In genomic region chr10:67837519-67838314, GRCh38 we compare ENCODE assay signal across 8 cellular contexts. TPM values are rescaled to one million over a fixed set of nuclear protein-coding genes. Genes with fewer than 3 reads are reported as not detected.
A peak's percentile ranks its signal among the peaks of the same experiment; 100 is the strongest.
DNase-seq lines count a peak whose midpoint lies in the region; ATAC-seq lines count a peak whose summit lies in the region.

Gene DNAJC12, minus strand, starts transcription at chr10:67838188. Its CDS starts 177 bp downstream, at chr10:67838011.

- peaks cover 9% of the 10 kb centered on the region for H3K9me3 Mint-ChIP-seq in activated CD4-positive, alpha-beta T cell treated with anti-CD3 and anti-CD28 coated beads, Interleukin-2, amount 10 ng/mL, durations not matched to agents 7 days and 5 days
- H3K9me3 Mint-ChIP-seq in activated naive CD8-positive, alpha-beta T cell treated with anti-CD3 and anti-CD28 coated beads, Interleukin-2, amount 10 ng/mL, durations not matched to agents 7 days and 5 days = peaks cover 10% of the 10 kb centered on the region

- H3K9me3 ChIP-seq in skeletal muscle tissue (ENCODE audit: control insufficient read depth in 3 of 3, low read length in 3 of 3) = peaks cover 0 to 3% (median 0%) of the 10 kb centered on the region in 3 donors

- H3K27ac Mint-ChIP-seq in activated CD4-positive, alpha-beta T cell treated with anti-CD3 and anti-CD28 coated beads, Interleukin-2, amount 10 ng/mL, durations not matched to agents 7 days and 5 days = peak within 1 kb of the TSS; percentile 19
- peak within 1 kb of the TSS; percentile 74 for H3K27ac Mint-ChIP-seq in activated naive CD8-positive, alpha-beta T cell treated with anti-CD3 and anti-CD28 coated beads, Interleukin-2, amount 10 ng/mL, durations not matched to agents 7 days and 5 days

- no peaks in the 10 kb centered on the region for H3K36me3 Mint-ChIP-seq in activated CD4-positive, alpha-beta T cell treated with anti-CD3 and anti-CD28 coated beads, Interleukin-2, amount 10 ng/mL, durations not matched to agents 7 days and 5 days (ENCODE audit: low read depth)
- peaks cover 6% of the 10 kb centered on the region for H3K36me3 Mint-ChIP-seq in activated naive CD8-positive, alpha-beta T cell treated with anti-CD3 and anti-CD28 coated beads, Interleukin-2, amount 10 ng/mL, durations not matched to agents 7 days and 5 days

- POLR2A ChIA-PET in activated CD4-positive, alpha-beta T cell treated with anti-CD3 and anti-CD28 coated beads, Interleukin-2, amount 10 ng/mL, durations not matched to agents 7 days and 5 days (lab: Charles Lee) = interaction anchor here (0.7 kb wide), 1 partner anchor 18 kb away, joined by 3 read pairs; no protein-coding TSS in a partner anchor
- POLR2A ChIA-PET in activated naive CD8-positive, alpha-beta T cell treated with anti-CD3 and anti-CD28 coated beads, Interleukin-2, amount 10 ng/mL, durations not matched to agents 7 days and 5 days (lab: Charles Lee) = interaction anchor here (0.7 to 2.0 kb wide), 5 partner anchors 12 to 769 kb away, joined by 3 to 5 read pairs (median 4); partner anchors contain the start of gene HNRNPH3

- no peaks in the 10 kb centered on the region for H3K27me3 ChIP-seq in skeletal muscle tissue (ENCODE audit: control insufficient read depth in 3 of 3, insufficient read depth in 3 of 3, low read length in 3 of 3)

- H3K4me3 Mint-ChIP-seq in activated CD4-positive, alpha-beta T cell treated with anti-CD3 and anti-CD28 coated beads, Interleukin-2, amount 10 ng/mL, durations not matched to agents 7 days and 5 days = peak within 1 kb of the TSS; percentile 34
- peak within 1 kb of the TSS; percentile 83 for H3K4me3 Mint-ChIP-seq in activated naive CD8-positive, alpha-beta T cell treated with anti-CD3 and anti-CD28 coated beads, Interleukin-2, amount 10 ng/mL, durations not matched to agents 7 days and 5 days

- ATAC-seq in HG02973 (IDR thresholded peaks at IDR 0.05; ENCODE audit: unreplicated experiment) = peak; percentile 58
- peak; percentile 99 for ATAC-seq in activated naive CD8-positive, alpha-beta T cell treated with anti-CD3 and anti-CD28 coated beads, Interleukin-2, amount 10 ng/mL, durations not matched to agents 7 days and 5 days (ENCODE audit: low read depth)

- H3K4me1 Mint-ChIP-seq in activated CD4-positive, alpha-beta T cell treated with anti-CD3 and anti-CD28 coated beads, Interleukin-2, amount 10 ng/mL, durations not matched to agents 7 days and 5 days = peaks cover 3% of the 10 kb centered on the region
- peaks cover 14% of the 10 kb centered on the region for H3K4me1 Mint-ChIP-seq in activated naive CD8-positive, alpha-beta T cell treated with anti-CD3 and anti-CD28 coated beads, Interleukin-2, amount 10 ng/mL, durations not matched to agents 7 days and 5 days

- H3K27me3 Mint-ChIP-seq in activated CD4-positive, alpha-beta T cell treated with anti-CD3 and anti-CD28 coated beads, Interleukin-2, amount 10 ng/mL, durations not matched to agents 7 days and 5 days = no peaks in the 10 kb centered on the region
- H3K27me3 Mint-ChIP-seq in activated naive CD8-positive, alpha-beta T cell treated with anti-CD3 and anti-CD28 coated beads, Interleukin-2, amount 10 ng/mL, durations not matched to agents 7 days and 5 days = no peaks in the 10 kb centered on the region

- peak; percentile 8 for DNase-seq in activated CD4-positive, alpha-beta T cell treated with anti-CD3 and anti-CD28 coated beads, Interleukin-2, amount 10 ng/mL, durations not matched to agents 7 days and 5 days
- DNase-seq in activated CD4-positive, alpha-beta T cell treated with anti-CD3 and anti-CD28 coated beads for 1 hour = no peak
- DNase-seq in NCI-H460 (ENCODE audit: extremely low read depth, low read depth) (peak; percentile 75), hepatic stellate cell (ENCODE audit: low spot score) (peak; percentile 55), GOT3 (lab: John Stamatoyannopoulos, UW) (no peak)
- DNase-seq in activated naive CD8-positive, alpha-beta T cell treated with anti-CD3 and anti-CD28 coated beads, Interleukin-2, amount 10 ng/mL, durations not matched to agents 7 days and 5 days = no peak

- H3K4me1 ChIP-seq in skeletal muscle tissue (ENCODE audit: control insufficient read depth in 3 of 3, insufficient read depth in 3 of 3, low read length in 3 of 3) = no peaks in the 10 kb centered on the region

- no peaks in the 10 kb centered on the region for H3K36me3 ChIP-seq in skeletal muscle tissue (ENCODE audit: control insufficient read depth in 3 of 3, insufficient read depth in 3 of 3, low read length in 3 of 3)

- CTCF ChIA-PET in activated CD4-positive, alpha-beta T cell treated with anti-CD3 and anti-CD28 coated beads, Interleukin-2, amount 10 ng/mL, durations not matched to agents 7 days and 5 days (lab: Charles Lee) = no interaction called here

- no peak within 1 kb of the TSS for H3K27ac ChIP-seq in skeletal muscle tissue (ENCODE audit: low read depth, low read length)

- peak within 1 kb of the TSS; percentile 50 to 71 (median 69) for H3K9ac ChIP-seq in skeletal muscle tissue (ENCODE audit: low read depth in 1 of 3, low read length in 3 of 3)

- H3K4me3 ChIP-seq in skeletal muscle tissue (ENCODE audit: low read length in 3 of 3) = peak within 1 kb of the TSS; percentile 64 to 83 (median 76)

RNA-seq across cellular contexts. Expression of gene DNAJC12, which starts in this region (rescaled TPM):
- 1 to 10 TPM in 1 of 2 experiments, under 1 TPM in 1; 0.79 to 1.9 TPM for total RNA-seq in activated CD4-positive, alpha-beta T cell treated with anti-CD3 and anti-CD28 coated beads, Interleukin-2, amount 10 ng/mL, durations not matched to agents 7 days and 5 days
- 45.5 and 53.7 TPM in 2 replicates for total RNA-seq in NCI-H460 (2014; rRNA removed; shearing (Covaris generic))
- polyA plus RNA-seq in NCI-H460 (2014; cell fraction: nucleus; rRNA removed) = 12.3 and 28.9 TPM in 2 replicates
- 1 to 10 TPM; 3.6 to 4.1 TPM for total RNA-seq in activated naive CD8-positive, alpha-beta T cell treated with anti-CD3 and anti-CD28 coated beads, Interleukin-2, amount 10 ng/mL, durations not matched to agents 7 days and 5 days
- 3.1 TPM for total RNA-seq in skeletal muscle tissue

Comparison
In these comparisons a context has a peak if more than half of its experiments do, and no peak if none do; other contexts are left out.
1. DNase-seq: peak in activated CD4-positive, alpha-beta T cell treated with anti-CD3 and anti-CD28 coated beads, Interleukin-2, amount 10 ng/mL, durations not matched to agents 7 days and 5 days (single experiment), NCI-H460 (single experiment) and hepatic stellate cell (single experiment); none in activated CD4-positive, alpha-beta T cell treated with anti-CD3 and anti-CD28 coated beads for 1 hour (single experiment), activated naive CD8-positive, alpha-beta T cell treated with anti-CD3 and anti-CD28 coated beads, Interleukin-2, amount 10 ng/mL, durations not matched to agents 7 days and 5 days (single experiment) and GOT3 (single experiment).